Comparison of ENCODE assay signal across 20 cellular contexts in the genomic region with DNA sequence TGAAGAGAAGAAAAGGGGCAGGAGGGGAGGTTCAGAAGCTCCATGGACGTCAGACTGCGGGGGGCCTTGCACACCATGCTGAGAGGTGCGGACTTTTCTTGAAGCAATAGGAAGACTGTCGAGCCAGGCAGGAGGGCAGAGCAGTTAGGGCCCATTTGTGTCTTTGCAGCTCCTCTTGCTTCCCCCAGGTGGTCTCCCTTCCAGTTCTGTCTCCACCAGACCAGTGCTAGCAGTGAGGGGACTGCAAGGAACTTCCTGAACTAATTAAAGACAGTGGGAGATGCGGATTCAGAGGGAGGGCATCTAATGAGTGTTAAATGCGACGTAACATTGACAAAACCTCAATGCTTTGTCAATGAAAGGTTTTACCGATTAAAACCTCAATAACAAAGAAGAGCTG.
DNase-seq lines count a peak whose midpoint lies in the region; ATAC-seq, FAIRE-seq and TF ChIP-seq lines count a peak whose summit lies in the region.
"Had no signal": no experiment of that assay in that cellular context is flagged by ENCODE, and none has a peak within 500 bp of the region (broad histone marks: within the 10 kb centered on the region; RNA-seq: fewer than 3 reads in every experiment).

No MANE protein-coding gene starts in this region.

- no peaks in the 10 kb centered on the region for H3K36me3 ChIP-seq in H7 (replicated peaks; ENCODE audit: control insufficient read depth, insufficient read depth, low read length)
- no peaks in the 10 kb centered on the region for H3K36me3 ChIP-seq in kidney (ENCODE audit: control insufficient read depth in 1 of 2, insufficient read depth in 2 of 2, low read length in 2 of 2)
- H3K36me3 ChIP-seq in right atrium auricular region = no peaks in the 10 kb centered on the region
- H3K36me3 ChIP-seq in MG63 = no peaks in the 10 kb centered on the region

- FAIRE-seq in kidney (lab: Jason Lieb, UNC) = no peak
- FAIRE-seq: A204.1, D721Med, G401.6, GM12892, GM18507, H54, HepG2 had no signal

- H3K4me1 Mint-ChIP-seq in brain = peaks cover 29% of the 10 kb centered on the region
- H3K4me1 Mint-ChIP-seq in stimulated activated effector memory CD8-positive, alpha-beta T cell treated with anti-CD3 and anti-CD28 coated beads, Interleukin-12 subunit alpha, Interleukin-12 subunit beta, amount 100 ng/mL, for 72 hours = peaks cover 6% of the 10 kb centered on the region

- H3K27me3 ChIP-seq in H7 (ENCODE audit: control insufficient read depth, insufficient read depth, low read length) (no peaks in the 10 kb centered on the region), right atrium auricular region (no peaks in the 10 kb centered on the region), MG63 (no peaks in the 10 kb centered on the region; the same call in 1 of the 2 replicates)

- no peaks in the 10 kb centered on the region for H3K36me3 Mint-ChIP-seq in brain
- no peaks in the 10 kb centered on the region for H3K36me3 Mint-ChIP-seq in stimulated activated effector memory CD8-positive, alpha-beta T cell treated with anti-CD3 and anti-CD28 coated beads, Interleukin-12 subunit alpha, Interleukin-12 subunit beta, amount 100 ng/mL, for 72 hours

- TF ChIP-seq CTCF in brain (conservative IDR thresholded peaks at IDR 0.05) = no peak
- no peak for TF ChIP-seq CTCF in kidney (IDR thresholded peaks at IDR 0.05; ENCODE audit: borderline replicate concordance, extremely low read depth, insufficient read depth)
- no peak for TF ChIP-seq CTCF in right atrium auricular region (IDR thresholded peaks at IDR 0.05)

- no peak overlapping the region for H3K4me3 Mint-ChIP-seq in brain
- no peak overlapping the region for H3K4me3 Mint-ChIP-seq in stimulated activated effector memory CD8-positive, alpha-beta T cell treated with anti-CD3 and anti-CD28 coated beads, Interleukin-12 subunit alpha, Interleukin-12 subunit beta, amount 100 ng/mL, for 72 hours
- H3K4me3 Mint-ChIP-seq: CD4-positive, alpha-beta T cell had no signal

- no peak overlapping the region for H3K27ac ChIP-seq in kidney (ENCODE audit: low read depth in 2 of 2, low read length in 2 of 2)
- H3K27ac ChIP-seq in right atrium auricular region = no peak overlapping the region
- H3K27ac ChIP-seq: C4-2B, GM23248 had no signal

- DNase-seq in H7 (peak; percentile 59), kidney (peak; percentile 18), right atrium auricular region (ENCODE audit: low spot score) (no peak), 8988T (no peak), MG63 (no peak)
- no peak for DNase-seq in stimulated activated effector memory CD8-positive, alpha-beta T cell treated with anti-CD3 and anti-CD28 coated beads, Interleukin-12 subunit alpha, Interleukin-12 subunit beta, amount 100 ng/mL, for 72 hours (ENCODE audit: low spot score in 2 of 2)
- DNase-seq: AML-193; Caco-2; CD4-positive, alpha-beta T cell; GM23248 had no signal

- H3K9ac ChIP-seq in kidney (ENCODE audit: low read length in 2 of 2) = no peak overlapping the region
- H3K9ac ChIP-seq: GM23248 had no signal

- H3K4me3 ChIP-seq in H7 (ENCODE audit: insufficient read depth, low read depth, low read length) (no peak overlapping the region), kidney (ENCODE audit: low read length in 2 of 2) (no peak overlapping the region), right atrium auricular region (no peak overlapping the region), MG63 (no peak overlapping the region)
- H3K4me3 ChIP-seq: GM23248 had no signal

- intact Hi-C loops in kidney (cut with DNase I) = no loop called here

- H3K27me3 Mint-ChIP-seq in brain = peaks cover 3% of the 10 kb centered on the region
- H3K27me3 Mint-ChIP-seq: CD4-positive, alpha-beta T cell had no signal

- ATAC-seq in stimulated activated effector memory CD8-positive, alpha-beta T cell treated with anti-CD3 and anti-CD28 coated beads, Interleukin-12 subunit alpha, Interleukin-12 subunit beta, amount 100 ng/mL, for 72 hours = no peak
- ATAC-seq: HCT116, HepG2 had no signal

- peaks cover 0 to 6% (median 5%) of the 10 kb centered on the region in 5 experiments for H3K9me3 Mint-ChIP-seq in brain
- no peaks in the 10 kb centered on the region for H3K9me3 Mint-ChIP-seq in stimulated activated effector memory CD8-positive, alpha-beta T cell treated with anti-CD3 and anti-CD28 coated beads, Interleukin-12 subunit alpha, Interleukin-12 subunit beta, amount 100 ng/mL, for 72 hours
- H3K9me3 Mint-ChIP-seq: CD4-positive, alpha-beta T cell had no signal

- peak overlapping the region in 3 of 5 experiments; percentile 8 to 56 (median 37) for H3K27ac Mint-ChIP-seq in brain
- peak overlapping the region; percentile 24 for H3K27ac Mint-ChIP-seq in stimulated activated effector memory CD8-positive, alpha-beta T cell treated with anti-CD3 and anti-CD28 coated beads, Interleukin-12 subunit alpha, Interleukin-12 subunit beta, amount 100 ng/mL, for 72 hours
- H3K27ac Mint-ChIP-seq: CD4-positive, alpha-beta T cell had no signal

- H3K9me3 ChIP-seq in kidney (ENCODE audit: control insufficient read depth in 1 of 2, low read length in 2 of 2) (peaks cover 0 to 3% of the 10 kb centered on the region in 2 donors), right atrium auricular region (no peaks in the 10 kb centered on the region), MG63 (peaks cover 3% of the 10 kb centered on the region)
- H3K9me3 ChIP-seq: Caco-2 had no signal

- H3K4me1 ChIP-seq in kidney (ENCODE audit: control insufficient read depth in 1 of 2, insufficient read depth in 1 of 2, low read depth in 1 of 2, low read length in 2 of 2) (no peaks in the 10 kb centered on the region), right atrium auricular region (no peaks in the 10 kb centered on the region)
- H3K4me1 ChIP-seq: Caco-2 had no signal

Comparison
In these comparisons a context has a peak if more than half of its experiments do, and no peak if none do; other contexts are left out.
1. DNase-seq: peak in H7 (single experiment) and kidney (single experiment); none in stimulated activated effector memory CD8-positive, alpha-beta T cell treated with anti-CD3 and anti-CD28 coated beads, Interleukin-12 subunit alpha, Interleukin-12 subunit beta, amount 100 ng/mL, for 72 hours (0 of 2), right atrium auricular region (single experiment), 8988T (single experiment) and MG63 (single experiment).